ENCODE assay signal across 8 cellular contexts in the genomic region with DNA sequence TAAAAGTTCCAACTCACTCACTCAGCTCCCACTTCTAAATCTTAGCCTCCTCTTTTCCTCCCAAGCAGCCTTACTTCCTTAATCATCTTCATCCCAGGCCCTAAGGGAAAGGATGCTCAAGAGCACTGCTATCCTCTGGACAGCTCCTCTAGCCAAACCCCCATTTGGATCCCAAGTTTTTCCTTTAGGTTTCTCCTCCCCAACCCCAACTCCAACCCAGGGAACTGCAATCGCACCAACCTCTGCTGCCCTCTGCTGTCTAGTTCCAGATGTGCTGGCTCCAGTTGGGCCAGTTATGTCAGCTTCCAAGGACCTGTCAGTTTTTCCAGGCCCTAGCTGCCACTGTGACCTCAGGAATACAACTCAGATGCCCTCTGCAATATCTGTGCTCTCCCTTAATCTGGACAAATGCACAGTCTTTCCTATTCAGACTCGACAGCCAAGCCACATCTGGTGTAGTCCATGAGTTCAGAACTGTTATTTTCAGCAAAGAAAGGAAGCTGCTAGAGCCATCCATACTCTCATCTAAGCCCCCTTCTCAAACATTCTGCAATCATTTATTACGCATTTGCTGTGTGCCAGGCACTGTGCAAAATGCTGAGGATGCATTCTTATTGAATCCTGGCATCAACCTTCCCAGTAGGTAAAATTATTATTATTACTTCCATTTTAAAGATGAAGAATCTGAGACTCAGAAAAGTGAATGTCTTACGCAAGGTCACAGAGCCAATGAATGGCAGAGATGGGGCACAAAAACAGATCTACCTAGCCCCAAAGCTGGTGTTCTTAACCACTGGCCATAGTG. TPM values are rescaled to one million over a fixed set of nuclear protein-coding genes. Genes with fewer than 3 reads are reported as not detected.
A peak's percentile ranks its signal among the peaks of the same experiment; 100 is the strongest.
DNase-seq lines count a peak whose midpoint lies in the region; ATAC-seq and TF ChIP-seq lines count a peak whose summit lies in the region.

No MANE protein-coding gene starts in this region.

- H4K20me1 ChIP-seq in OCI-LY7 (ENCODE audit: insufficient read depth, low read length) (no peaks in the 10 kb centered on the region), smooth muscle cell (ENCODE audit: low read depth) (no peaks in the 10 kb centered on the region)

- H3K4me2 ChIP-seq in OCI-LY7 (ENCODE audit: low read length) (no peak overlapping the region), smooth muscle cell (no peak overlapping the region)

- intact Hi-C loops in CD14-positive monocyte (cut with micrococcal nuclease): loop anchor here in 1 of 2 donors (2.0 kb wide), 1 partner anchor 14 kb away; no protein-coding TSS in a partner anchor
- intact Hi-C loops in OCI-LY7 (cut with micrococcal nuclease; ENCODE audit: unreplicated experiment): loop anchor here (1.0 kb wide), 1 partner anchor 119 kb away; no protein-coding TSS in a partner anchor

- POLR2A ChIA-PET in OCI-LY7 (lab: Charles Lee): interaction anchor here (0.6 kb wide), 1 partner anchor 507 kb away, joined by 3 read pairs; no protein-coding TSS in a partner anchor

- peaks cover 0 to 2% of the 10 kb centered on the region in 2 donors for H3K36me3 Mint-ChIP-seq in CD14-positive monocyte

- no peak for DNase-seq in CD14-positive monocyte (ENCODE audit: low spot score)
- DNase-seq in HAP-1 (ENCODE audit: low spot score in 2 of 2): peak; percentile 32 to 80
- peak; percentile 23 for DNase-seq in OCI-LY7 (ENCODE audit: low spot score)
- DNase-seq in astrocyte of the cerebellum (ENCODE audit: low read depth): peak; percentile 29
- DNase-seq in hypothalamus (lab: John Stamatoyannopoulos, UW): peak in 47 of 51 donors; percentile 1 to 74 (median 27)
- DNase-seq in smooth muscle cell (lab: John Stamatoyannopoulos, UW; ENCODE audit: unreplicated experiment): peak; percentile 4
- no peak for DNase-seq in NK-92 treated with Interleukin-12 subunit alpha and Interleukin-12 subunit beta, amount 100 ng/mL, for 24 hours (lab: John Stamatoyannopoulos, UW)

- H2AFZ ChIP-seq in OCI-LY7 (ENCODE audit: low read length) (no peak overlapping the region), smooth muscle cell (ENCODE audit: low read depth) (no peak overlapping the region)

- ATAC-seq in HG03025 (IDR thresholded peaks at IDR 0.05; ENCODE audit: low FRiP score, unreplicated experiment): no peak

- H3K36me3 ChIP-seq in HAP-1 (replicated peaks) (no peaks in the 10 kb centered on the region), OCI-LY7 (ENCODE audit: insufficient read depth, low read length) (no peaks in the 10 kb centered on the region), smooth muscle cell (ENCODE audit: low read depth) (no peaks in the 10 kb centered on the region)

- CTCF ChIA-PET in OCI-LY7 (lab: Charles Lee; ENCODE audit: unreplicated experiment): no interaction called here

- in situ Hi-C loops in HAP-1 (cut with MboI; ENCODE audit: low sequenced_read_pairs) (loop anchor here (5.0 to 10.0 kb wide), 2 partner anchors 92 to 119 kb away; no protein-coding TSS in a partner anchor), astrocyte of the cerebellum (cut with HindIII; ENCODE audit: low sequenced_read_pairs) (no loop called here)

- H3K27me3 Mint-ChIP-seq in CD14-positive monocyte (ENCODE audit: low read depth in 3 of 3): peaks cover 0 to 12% (median 3%) of the 10 kb centered on the region in 3 donors

- H3F3A ChIP-seq in smooth muscle cell (ENCODE audit: low read depth): no peaks in the 10 kb centered on the region

- 53% methylated on average over 4 of the region's 4 CpGs for WGBS in smooth muscle cell (ENCODE audit: low lambda C conversion rate)

- no TSS peak for BruUV-seq in OCI-LY7 (replicated peaks; lab: Mats Ljungman, UMichigan)

- peak overlapping the region in 3 of 7 donors; percentile 22 to 69 (median 47) for H3K27ac Mint-ChIP-seq in CD14-positive monocyte

- no peak overlapping the region for H3K4me3 ChIP-seq in HAP-1
- no peak overlapping the region for H3K4me3 ChIP-seq in OCI-LY7 (ENCODE audit: low read depth, low read length, poor library complexity, severe bottlenecking)
- H3K4me3 ChIP-seq in astrocyte of the cerebellum (ENCODE audit: low read depth, low read length): no peak overlapping the region
- no peak overlapping the region for H3K4me3 ChIP-seq in smooth muscle cell

- no peak overlapping the region for H3K9ac ChIP-seq in smooth muscle cell (ENCODE audit: low read depth)

- H3K79me2 ChIP-seq in OCI-LY7 (ENCODE audit: insufficient read depth, low read depth, low read length): no peaks in the 10 kb centered on the region
- H3K79me2 ChIP-seq in smooth muscle cell (ENCODE audit: low read depth): no peaks in the 10 kb centered on the region

- peaks cover 0 to 6% (median 0%) of the 10 kb centered on the region in 7 donors for H3K9me3 Mint-ChIP-seq in CD14-positive monocyte

- H3K4me3 Mint-ChIP-seq in CD14-positive monocyte: no peak overlapping the region

- TF ChIP-seq CTCF in CD14-positive monocyte (IDR thresholded peaks at IDR 0.05) (peak; percentile 32), OCI-LY7 (conservative IDR thresholded peaks at IDR 0.05; ENCODE audit: low read length) (peak; percentile 77), astrocyte of the cerebellum (IDR thresholded peaks at IDR 0.05; ENCODE audit: low read depth, low read length, missing control alignments) (peak; percentile 76), smooth muscle cell (IDR thresholded peaks at IDR 0.05; ENCODE audit: borderline replicate concordance, insufficient read depth, poor library complexity, severe bottlenecking) (peak; percentile 54)

- no peaks in the 10 kb centered on the region for H3K9me2 ChIP-seq in OCI-LY7 (ENCODE audit: insufficient read depth, low read length)

- H3K9me3 ChIP-seq in HAP-1 (no peaks in the 10 kb centered on the region), OCI-LY7 (ENCODE audit: low read length) (no peaks in the 10 kb centered on the region), smooth muscle cell (replicated peaks; ENCODE audit: low read depth) (no peaks in the 10 kb centered on the region)

- H3K27ac ChIP-seq in OCI-LY7 (ENCODE audit: low read depth, low read length, poor library complexity, severe bottlenecking) (no peak overlapping the region), smooth muscle cell (ENCODE audit: low read depth) (no peak overlapping the region)

- H3K4me1 Mint-ChIP-seq in CD14-positive monocyte: peaks cover 16% of the 10 kb centered on the region

- no peaks in the 10 kb centered on the region; the same call in none of the 2 replicates for H3K27me3 ChIP-seq in HAP-1 (ENCODE audit: low read depth)
- H3K27me3 ChIP-seq in smooth muscle cell (ENCODE audit: low read depth): no peaks in the 10 kb centered on the region

- H3K4me1 ChIP-seq in HAP-1 (no peaks in the 10 kb centered on the region), OCI-LY7 (ENCODE audit: insufficient read depth, low read length, poor library complexity, severe bottlenecking) (no peaks in the 10 kb centered on the region), smooth muscle cell (ENCODE audit: low read depth) (no peaks in the 10 kb centered on the region)

RNA-seq across cellular contexts. Expression of a gene that starts 12.3 kb away (rescaled TPM):
- polyA plus RNA-seq in CD14-positive monocyte (not detected), smooth muscle cell (0.13 and 0.46 TPM in 2 replicates)
- total RNA-seq in OCI-LY7 (2014; rRNA removed; shearing (Covaris generic)): not detected in 2 replicates
- total RNA-seq in OCI-LY7 (2022) (not detected in 2 replicates), smooth muscle cell (0.09 TPM in 1 of 2 replicates, not detected in the other)

RNA-seq across cellular contexts. Expression of a gene that starts 53.2 kb away (rescaled TPM):
- 100 to 1,000 TPM; 127 to 179 TPM for polyA plus RNA-seq in CD14-positive monocyte
- 163 and 194 TPM in 2 replicates for total RNA-seq in OCI-LY7 (2014; rRNA removed; shearing (Covaris generic))
- total RNA-seq in OCI-LY7 (2022): 150 and 157 TPM in 2 replicates
- not detected in 2 replicates for total RNA-seq in smooth muscle cell
- polyA plus RNA-seq in smooth muscle cell: not detected in 2 replicates

Comparison
In these comparisons a context has a peak if more than half of its experiments do, and no peak if none do; other contexts are left out.
1. DNase-seq: peak in HAP-1 (2 of 2), OCI-LY7 (single experiment), astrocyte of the cerebellum (single experiment), hypothalamus (47 of 51) and smooth muscle cell (single experiment); none in CD14-positive monocyte (single experiment) and NK-92 treated with Interleukin-12 subunit alpha and Interleukin-12 subunit beta, amount 100 ng/mL, for 24 hours (single experiment).
2. RNA of a gene that starts 53.2 kb away (total RNA-seq): 150 to 194 TPM in OCI-LY7; not detected in smooth muscle cell; every median in the first group is over 100 times any median in the second.
3. Peak in every context shown above with its lines, with median percentiles within 50 percentile points of each other: CTCF ChIP-seq.